1 cellular context compared by ENCODE assay signal in the genomic region with DNA sequence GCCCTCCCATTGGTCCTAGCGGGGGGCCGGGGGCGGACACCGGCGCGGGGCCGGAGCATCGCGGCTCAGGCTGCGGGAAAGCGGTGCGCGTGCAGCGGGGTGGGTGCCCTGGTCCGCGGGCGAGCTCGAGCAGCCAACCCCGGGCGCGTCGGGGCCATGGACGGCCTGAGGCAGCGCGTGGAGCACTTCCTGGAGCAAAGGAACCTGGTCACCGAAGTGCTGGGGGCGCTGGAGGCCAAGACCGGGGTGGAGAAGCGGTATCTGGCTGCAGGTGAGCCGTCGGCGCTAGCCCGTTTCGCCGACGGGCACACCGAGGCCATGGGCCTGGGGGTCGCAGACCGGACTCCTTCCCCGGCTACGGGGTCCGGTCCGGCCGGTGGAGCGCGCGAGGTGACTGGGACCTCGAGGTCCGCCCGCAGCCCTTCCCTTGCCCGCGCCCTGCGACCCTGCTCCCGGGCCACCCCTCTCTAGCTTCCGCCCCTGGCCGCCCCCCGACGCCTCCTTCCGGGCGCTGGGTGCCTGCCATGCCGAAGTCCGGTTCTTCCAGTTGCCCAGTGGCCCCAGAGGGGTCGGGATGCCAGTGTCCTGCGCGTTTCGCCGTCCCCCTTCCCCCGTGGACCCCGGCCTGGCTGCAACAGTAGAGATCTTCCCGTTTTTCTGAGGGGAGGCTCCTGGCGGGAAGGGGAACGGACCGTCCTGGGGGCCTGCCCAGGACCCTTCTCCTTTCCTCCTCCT.
TF ChIP-seq lines count a peak whose summit lies in the region.

Gene REEP6, plus strand, starts transcription at position 68 of the 735 bp plus-strand sequence. Its CDS starts 89 bp downstream, at position 157.

TF ChIP-seq in K562, 482 proteins besides CTCF, POLR2A, EP300 and RAD21 (continued from another document and continues in another):
- peak; percentile 79 for TF ChIP-seq BCOR (IDR thresholded peaks at IDR 0.05)
- no peak for TF ChIP-seq HIVEP1 (CRISPR knock-in tag; IDR thresholded peaks at IDR 0.05)
- no peak for TF ChIP-seq HDGF (IDR thresholded peaks at IDR 0.05)
- TF ChIP-seq NUFIP1 (IDR thresholded peaks at IDR 0.05; ENCODE audit: partially characterized antibody) = no peak
- TF ChIP-seq ZNF586 (CRISPR knock-in tag; conservative IDR thresholded peaks at IDR 0.05) = no peak
- peak; percentile 81 for TF ChIP-seq FUS (optimal IDR thresholded peaks at IDR 0.05; ENCODE audit: low read depth, low read length)
- TF ChIP-seq, protein P1, sequence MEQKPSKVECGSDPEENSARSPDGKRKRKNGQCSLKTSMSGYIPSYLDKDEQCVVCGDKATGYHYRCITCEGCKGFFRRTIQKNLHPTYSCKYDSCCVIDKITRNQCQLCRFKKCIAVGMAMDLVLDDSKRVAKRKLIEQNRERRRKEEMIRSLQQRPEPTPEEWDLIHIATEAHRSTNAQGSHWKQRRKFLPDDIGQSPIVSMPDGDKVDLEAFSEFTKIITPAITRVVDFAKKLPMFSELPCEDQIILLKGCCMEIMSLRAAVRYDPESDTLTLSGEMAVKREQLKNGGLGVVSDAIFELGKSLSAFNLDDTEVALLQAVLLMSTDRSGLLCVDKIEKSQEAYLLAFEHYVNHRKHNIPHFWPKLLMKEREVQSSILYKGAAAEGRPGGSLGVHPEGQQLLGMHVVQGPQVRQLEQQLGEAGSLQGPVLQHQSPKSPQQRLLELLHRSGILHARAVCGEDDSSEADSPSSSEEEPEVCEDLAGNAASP (IDR thresholded peaks at IDR 0.05) = no peak
- no peak for TF ChIP-seq ZNF347 (CRISPR knock-in tag; IDR thresholded peaks at IDR 0.05; ENCODE audit: low read depth)
- peak; percentile 43; the same call in 1 of the 2 replicates for TF ChIP-seq ETV5 (CRISPR knock-in tag; IDR thresholded peaks at IDR 0.05; ENCODE audit: low read depth)
- no peak for TF ChIP-seq AFF1 (IDR thresholded peaks at IDR 0.05; ENCODE audit: low read depth in 1 of 2, partially characterized antibody in 2 of 2)
- no peak for TF ChIP-seq ZNF134 (CRISPR knock-in tag; conservative IDR thresholded peaks at IDR 0.05)
- TF ChIP-seq CHAMP1 (IDR thresholded peaks at IDR 0.05) = no peak
- TF ChIP-seq ZNF121 (CRISPR knock-in tag; conservative IDR thresholded peaks at IDR 0.05) = no peak
- TF ChIP-seq FOXP1 (CRISPR knock-in tag; IDR thresholded peaks at IDR 0.05) = no peak
- TF ChIP-seq FIP1L1 (IDR thresholded peaks at IDR 0.05; ENCODE audit: low read depth, low read length, poor library complexity, severe bottlenecking) = no peak
- TF ChIP-seq TSC22D4 (tag; IDR thresholded peaks at IDR 0.05) = no peak
- no peak; the same call in 1 of the 2 replicates for TF ChIP-seq KLF1 (tag; IDR thresholded peaks at IDR 0.05)
- no peak for TF ChIP-seq RERE (CRISPR knock-in tag; IDR thresholded peaks at IDR 0.05; ENCODE audit: borderline replicate concordance)
- TF ChIP-seq, protein P2, sequence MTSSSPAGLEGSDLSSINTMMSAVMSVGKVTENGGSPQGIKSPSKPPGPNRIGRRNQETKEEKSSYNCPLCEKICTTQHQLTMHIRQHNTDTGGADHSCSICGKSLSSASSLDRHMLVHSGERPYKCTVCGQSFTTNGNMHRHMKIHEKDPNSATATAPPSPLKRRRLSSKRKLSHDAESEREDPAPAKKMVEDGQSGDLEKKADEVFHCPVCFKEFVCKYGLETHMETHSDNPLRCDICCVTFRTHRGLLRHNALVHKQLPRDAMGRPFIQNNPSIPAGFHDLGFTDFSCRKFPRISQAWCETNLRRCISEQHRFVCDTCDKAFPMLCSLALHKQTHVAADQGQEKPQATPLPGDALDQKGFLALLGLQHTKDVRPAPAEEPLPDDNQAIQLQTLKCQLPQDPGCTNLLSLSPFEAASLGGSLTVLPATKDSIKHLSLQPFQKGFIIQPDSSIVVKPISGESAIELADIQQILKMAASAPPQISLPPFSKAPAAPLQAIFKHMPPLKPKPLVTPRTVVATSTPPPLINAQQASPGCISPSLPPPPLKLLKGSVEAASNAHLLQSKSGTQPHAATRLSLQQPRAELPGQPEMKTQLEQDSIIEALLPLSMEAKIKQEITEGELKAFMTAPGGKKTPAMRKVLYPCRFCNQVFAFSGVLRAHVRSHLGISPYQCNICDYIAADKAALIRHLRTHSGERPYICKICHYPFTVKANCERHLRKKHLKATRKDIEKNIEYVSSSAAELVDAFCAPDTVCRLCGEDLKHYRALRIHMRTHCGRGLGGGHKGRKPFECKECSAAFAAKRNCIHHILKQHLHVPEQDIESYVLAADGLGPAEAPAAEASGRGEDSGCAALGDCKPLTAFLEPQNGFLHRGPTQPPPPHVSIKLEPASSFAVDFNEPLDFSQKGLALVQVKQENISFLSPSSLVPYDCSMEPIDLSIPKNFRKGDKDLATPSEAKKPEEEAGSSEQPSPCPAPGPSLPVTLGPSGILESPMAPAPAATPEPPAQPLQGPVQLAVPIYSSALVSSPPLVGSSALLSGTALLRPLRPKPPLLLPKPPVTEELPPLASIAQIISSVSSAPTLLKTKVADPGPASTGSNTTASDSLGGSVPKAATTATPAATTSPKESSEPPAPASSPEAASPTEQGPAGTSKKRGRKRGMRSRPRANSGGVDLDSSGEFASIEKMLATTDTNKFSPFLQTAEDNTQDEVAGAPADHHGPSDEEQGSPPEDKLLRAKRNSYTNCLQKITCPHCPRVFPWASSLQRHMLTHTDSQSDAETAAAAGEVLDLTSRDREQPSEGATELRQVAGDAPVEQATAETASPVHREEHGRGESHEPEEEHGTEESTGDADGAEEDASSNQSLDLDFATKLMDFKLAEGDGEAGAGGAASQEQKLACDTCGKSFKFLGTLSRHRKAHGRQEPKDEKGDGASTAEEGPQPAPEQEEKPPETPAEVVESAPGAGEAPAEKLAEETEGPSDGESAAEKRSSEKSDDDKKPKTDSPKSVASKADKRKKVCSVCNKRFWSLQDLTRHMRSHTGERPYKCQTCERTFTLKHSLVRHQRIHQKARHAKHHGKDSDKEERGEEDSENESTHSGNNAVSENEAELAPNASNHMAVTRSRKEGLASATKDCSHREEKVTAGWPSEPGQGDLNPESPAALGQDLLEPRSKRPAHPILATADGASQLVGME (CRISPR knock-in tag; IDR thresholded peaks at IDR 0.05) = no peak
- TF ChIP-seq RCOR1 (IDR thresholded peaks at IDR 0.05; ENCODE audit: borderline replicate concordance in 1 of 2, low read depth in 2 of 2, low read length in 2 of 2) = peak in 1 of 2 experiments; percentile 53; a peak in 1 of 4 replicates
- TF ChIP-seq RUNX1 (IDR thresholded peaks at IDR 0.05; ENCODE audit: low read depth) = no peak
- TF ChIP-seq NBN (IDR thresholded peaks at IDR 0.05; ENCODE audit: low read depth) = no peak
- TF ChIP-seq SRSF9 (IDR thresholded peaks at IDR 0.05; ENCODE audit: borderline replicate concordance, low read depth, low read length) = no peak
- TF ChIP-seq XRCC5 (IDR thresholded peaks at IDR 0.05; ENCODE audit: low read depth, low read length) = no peak
- TF ChIP-seq POU5F1 (IDR thresholded peaks at IDR 0.05; ENCODE audit: borderline replicate concordance, low read depth, low read length, partially characterized antibody) = no peak
- TF ChIP-seq ZNF174 (CRISPR knock-in tag; IDR thresholded peaks at IDR 0.05) = no peak
- no peak for TF ChIP-seq ARNT (IDR thresholded peaks at IDR 0.05)
- no peak for TF ChIP-seq PCBP1 (IDR thresholded peaks at IDR 0.05; ENCODE audit: low read depth, low read length, poor library complexity, severe bottlenecking)
- TF ChIP-seq HBP1 (CRISPR knock-in tag; IDR thresholded peaks at IDR 0.05) = no peak
- TF ChIP-seq ZNF696 (CRISPR knock-in tag; conservative IDR thresholded peaks at IDR 0.05) = no peak
- no peak for TF ChIP-seq U2AF1 (optimal IDR thresholded peaks at IDR 0.05; ENCODE audit: low read depth, low read length)
- TF ChIP-seq, protein P3, sequence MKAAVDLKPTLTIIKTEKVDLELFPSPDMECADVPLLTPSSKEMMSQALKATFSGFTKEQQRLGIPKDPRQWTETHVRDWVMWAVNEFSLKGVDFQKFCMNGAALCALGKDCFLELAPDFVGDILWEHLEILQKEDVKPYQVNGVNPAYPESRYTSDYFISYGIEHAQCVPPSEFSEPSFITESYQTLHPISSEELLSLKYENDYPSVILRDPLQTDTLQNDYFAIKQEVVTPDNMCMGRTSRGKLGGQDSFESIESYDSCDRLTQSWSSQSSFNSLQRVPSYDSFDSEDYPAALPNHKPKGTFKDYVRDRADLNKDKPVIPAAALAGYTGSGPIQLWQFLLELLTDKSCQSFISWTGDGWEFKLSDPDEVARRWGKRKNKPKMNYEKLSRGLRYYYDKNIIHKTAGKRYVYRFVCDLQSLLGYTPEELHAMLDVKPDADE (conservative IDR thresholded peaks at IDR 0.05; ENCODE audit: control insufficient read depth, low read depth, low read length) = no peak; the same call in 1 of the 2 replicates
- no peak for TF ChIP-seq SPI1 (IDR thresholded peaks at IDR 0.05; ENCODE audit: borderline replicate concordance, low read depth, low read length)
